ENCODE assay signal across 8 cellular contexts in genomic region chr10:124916098-124916584, GRCh38. TPM values are rescaled to one million over a fixed set of nuclear protein-coding genes. Genes with fewer than 3 reads are reported as not detected.
A peak's percentile ranks its signal among the peaks of the same experiment; 100 is the strongest.
DNase-seq lines count a peak whose midpoint lies in the region; ATAC-seq and TF ChIP-seq lines count a peak whose summit lies in the region.

No MANE protein-coding gene starts in this region.

- H3K9ac ChIP-seq in OCI-LY3 (ENCODE audit: low read length) = peak overlapping the region; percentile 77

- peak overlapping the region; percentile 88 for H3K4me2 ChIP-seq in OCI-LY3 (ENCODE audit: low read length)

- peaks cover 24% of the 10 kb centered on the region for H4K20me1 ChIP-seq in OCI-LY3 (ENCODE audit: insufficient read depth, low read length)

- H3K4me3 ChIP-seq in AG10803 (ENCODE audit: low read length) (peak overlapping the region; percentile 73), OCI-LY3 (ENCODE audit: low read length) (peak overlapping the region; percentile 98), mononuclear cell (ENCODE audit: low read length) (peak overlapping the region; percentile 70)

- H3K9me3 ChIP-seq in OCI-LY3 (ENCODE audit: insufficient read depth, low read length) = no peaks in the 10 kb centered on the region
- no peaks in the 10 kb centered on the region for H3K9me3 ChIP-seq in mononuclear cell (ENCODE audit: low read depth, low read length)

- H3K9me3 Mint-ChIP-seq in dendritic cell treated with granulocyte-macrophage colony-stimulating factor and Interleukin-4, amounts not matched to agents 40 ng/mL and 50 ng/mL, for 4 days = no peaks in the 10 kb centered on the region

- H3K4me3 Mint-ChIP-seq in dendritic cell treated with granulocyte-macrophage colony-stimulating factor and Interleukin-4, amounts not matched to agents 40 ng/mL and 50 ng/mL, for 4 days = peak overlapping the region; percentile 76

- no peaks in the 10 kb centered on the region for H3K27me3 Mint-ChIP-seq in dendritic cell treated with granulocyte-macrophage colony-stimulating factor and Interleukin-4, amounts not matched to agents 40 ng/mL and 50 ng/mL, for 4 days

- peak; percentile 11 for ATAC-seq in GM19452 (IDR thresholded peaks at IDR 0.05; ENCODE audit: unreplicated experiment)
- no peak for ATAC-seq in HG03175 (IDR thresholded peaks at IDR 0.05; ENCODE audit: unreplicated experiment)
- ATAC-seq in GM19324 (IDR thresholded peaks at IDR 0.05; ENCODE audit: low FRiP score, unreplicated experiment) = no peak

- peak overlapping the region; percentile 91 for H3K27ac Mint-ChIP-seq in dendritic cell treated with granulocyte-macrophage colony-stimulating factor and Interleukin-4, amounts not matched to agents 40 ng/mL and 50 ng/mL, for 4 days

- peak overlapping the region; percentile 79 for H2AFZ ChIP-seq in OCI-LY3 (ENCODE audit: low read depth, low read length)

- DNase-seq in AG10803 (ENCODE audit: low read depth) = peak; percentile 4
- DNase-seq in NCI-H2171 (lab: John Stamatoyannopoulos, UW) = no peak

- H3K27me3 ChIP-seq in OCI-LY3 (ENCODE audit: low read depth, low read length) (no peaks in the 10 kb centered on the region), mononuclear cell (ENCODE audit: insufficient read depth, low read length) (no peaks in the 10 kb centered on the region)

- H3K4me1 ChIP-seq in OCI-LY3 (ENCODE audit: low read length) = peaks cover 14% of the 10 kb centered on the region
- H3K4me1 ChIP-seq in mononuclear cell (ENCODE audit: insufficient read depth, low read length) = peaks cover 31% of the 10 kb centered on the region

- intact Hi-C loops in dendritic cell treated with granulocyte-macrophage colony-stimulating factor and Interleukin-4, amounts not matched to agents 40 ng/mL and 50 ng/mL, for 4 days (cut with micrococcal nuclease) = loop anchor here (5.0 to 10.0 kb wide), 4 partner anchors 124 to 381 kb away; partner anchors contain the start of gene EEF1AKMT2

- H3K4me1 Mint-ChIP-seq in dendritic cell treated with granulocyte-macrophage colony-stimulating factor and Interleukin-4, amounts not matched to agents 40 ng/mL and 50 ng/mL, for 4 days (ENCODE audit: low read depth) = peaks cover 59% of the 10 kb centered on the region

- TF ChIP-seq CTCF in AG10803 (conservative IDR thresholded peaks at IDR 0.05; ENCODE audit: low read length) (no peak), OCI-LY3 (IDR thresholded peaks at IDR 0.05; ENCODE audit: low read depth, low read length) (no peak)

- H3K27ac ChIP-seq in OCI-LY3 (ENCODE audit: low read length) = peak overlapping the region; percentile 25

- no peaks in the 10 kb centered on the region for H3K36me3 ChIP-seq in OCI-LY3 (replicated peaks; ENCODE audit: low read depth, low read length)

- H3K36me3 Mint-ChIP-seq in dendritic cell treated with granulocyte-macrophage colony-stimulating factor and Interleukin-4, amounts not matched to agents 40 ng/mL and 50 ng/mL, for 4 days (ENCODE audit: low read depth) = peaks cover 5% of the 10 kb centered on the region

- peaks cover 49% of the 10 kb centered on the region for H3K79me2 ChIP-seq in OCI-LY3 (ENCODE audit: low read length)

RNA-seq across cellular contexts. Expression of gene ZRANB1, which starts 25.8 kb away (rescaled TPM):
- 46.2 TPM for total RNA-seq in mononuclear cell
